Comparison of ENCODE assay signal across 1 cellular context in genomic region chr10:35600193-35600592, GRCh38.
TF ChIP-seq lines count a peak whose summit lies in the region.

No MANE protein-coding gene starts in this region.

TF ChIP-seq in endothelial cell of umbilical vein, 7 proteins besides CTCF, POLR2A, EP300 and RAD21:
- TF ChIP-seq MYC (IDR thresholded peaks at IDR 0.05; ENCODE audit: low read depth, low read length) (no peak), FOS (IDR thresholded peaks at IDR 0.05; ENCODE audit: borderline replicate concordance, insufficient read depth, low read length) (no peak), EZH2 (IDR thresholded peaks at IDR 0.05; ENCODE audit: borderline replicate concordance, low read depth, low read length, severe bottlenecking) (no peak), JUN (IDR thresholded peaks at IDR 0.05; ENCODE audit: borderline replicate concordance, insufficient read depth, insufficient read length, low read depth) (no peak), GATA2 (IDR thresholded peaks at IDR 0.05; ENCODE audit: insufficient read depth, insufficient read length, low read depth, low read length) (no peak), POLR2AphosphoS5 (IDR thresholded peaks at IDR 0.05; ENCODE audit: insufficient read depth, low read depth, low read length) (no peak)
- TF ChIP-seq, protein P1, sequence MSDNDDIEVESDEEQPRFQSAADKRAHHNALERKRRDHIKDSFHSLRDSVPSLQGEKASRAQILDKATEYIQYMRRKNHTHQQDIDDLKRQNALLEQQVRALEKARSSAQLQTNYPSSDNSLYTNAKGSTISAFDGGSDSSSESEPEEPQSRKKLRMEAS (IDR thresholded peaks at IDR 0.05; ENCODE audit: insufficient read depth, insufficient read length) = no peak
TF ChIP-seq in endothelial cell of umbilical vein: peak in this region for 0.
